ENCODE assay signal across 8 cellular contexts in genomic region chr4:99462875-99463464, GRCh38. TPM values are rescaled to one million over a fixed set of nuclear protein-coding genes. Genes with fewer than 3 reads are reported as not detected.
DNase-seq lines count a peak whose midpoint lies in the region; ATAC-seq and TF ChIP-seq lines count a peak whose summit lies in the region.

No MANE protein-coding gene starts in this region.

- no peak overlapping the region for H3K27ac Mint-ChIP-seq in CD14-positive monocyte
- H3K27ac Mint-ChIP-seq in effector memory CD8-positive, alpha-beta T cell: no peak overlapping the region

- H3K14ac ChIP-seq in mesenchymal stem cell (ENCODE audit: low read length in 2 of 2): no peak overlapping the region

- no peak overlapping the region for H2BK15ac ChIP-seq in mesenchymal stem cell (ENCODE audit: low read depth, poor library complexity, severe bottlenecking)

- H3K23ac ChIP-seq in mesenchymal stem cell (ENCODE audit: low read length in 2 of 2): no peak overlapping the region

- no peaks in the 10 kb centered on the region for H3K36me3 Mint-ChIP-seq in CD14-positive monocyte
- no peaks in the 10 kb centered on the region for H3K36me3 Mint-ChIP-seq in effector memory CD8-positive, alpha-beta T cell (ENCODE audit: insufficient read depth)

- H3K4me3 ChIP-seq in mesenchymal stem cell (ENCODE audit: insufficient read depth in 1 of 2, low read depth in 1 of 2, low read length in 2 of 2): no peak overlapping the region

- H3K4me3 Mint-ChIP-seq in CD14-positive monocyte: no peak overlapping the region
- H3K4me3 Mint-ChIP-seq in effector memory CD8-positive, alpha-beta T cell: no peak overlapping the region

- no peak overlapping the region for H2BK12ac ChIP-seq in mesenchymal stem cell (ENCODE audit: low read length in 2 of 2)

- no peaks in the 10 kb centered on the region for H3K9me3 ChIP-seq in mesenchymal stem cell (ENCODE audit: control insufficient read depth, low read length)

- no peak overlapping the region for H2AFZ ChIP-seq in mesenchymal stem cell (ENCODE audit: low read depth, low read length)

- peak; percentile 97 for ATAC-seq in GM18867 (IDR thresholded peaks at IDR 0.05; ENCODE audit: unreplicated experiment)
- ATAC-seq in HG03060 (IDR thresholded peaks at IDR 0.05; ENCODE audit: low read depth, unreplicated experiment): peak; percentile 80
- ATAC-seq in effector memory CD8-positive, alpha-beta T cell (replicated peaks): peak; percentile 72

- no peaks in the 10 kb centered on the region for H3K27me3 ChIP-seq in mesenchymal stem cell (ENCODE audit: control insufficient read depth in 1 of 2, insufficient read depth in 1 of 2, low read length in 2 of 2)

- whole genome bisulfite sequencing in mesenchymal stem cell: 0% methylated on average over 1 of the region's 4 CpGs

- H2BK5ac ChIP-seq in mesenchymal stem cell (ENCODE audit: low read depth, low read length, poor library complexity, severe bottlenecking): no peak overlapping the region

- DNase-seq in CD14-positive monocyte (ENCODE audit: low spot score) (no peak), NCI-H2227 (lab: John Stamatoyannopoulos, UW; ENCODE audit: unreplicated experiment) (peak; percentile 68), mesenchymal stem cell (peak; percentile 64)
- DNase-seq in activated CD4-positive, alpha-beta T cell treated with anti-CD3 and anti-CD28 coated beads, Interleukin-2, amount 50 U/mL, for 4 hours: peak; percentile 25
- peak; percentile 18 to 35 (median 24) for DNase-seq in effector memory CD8-positive, alpha-beta T cell
- peak; percentile 1 to 54 (median 17) for DNase-seq in stimulated activated naive CD4-positive, alpha-beta T cell (lab: John Stamatoyannopoulos, UW)

- intact Hi-C loops in CD14-positive monocyte (cut with micrococcal nuclease): no loop called here

- no peak overlapping the region for H4K91ac ChIP-seq in mesenchymal stem cell (ENCODE audit: low read length)

- peaks cover 4 to 7% (median 4%) of the 10 kb centered on the region in 3 donors for H3K27me3 Mint-ChIP-seq in CD14-positive monocyte (ENCODE audit: low read depth in 3 of 3)
- H3K27me3 Mint-ChIP-seq in effector memory CD8-positive, alpha-beta T cell: peaks cover 27 to 46% of the 10 kb centered on the region in 2 donors

- no peak overlapping the region for H3K9ac ChIP-seq in mesenchymal stem cell (ENCODE audit: low read length)

- H3K4me1 ChIP-seq in mesenchymal stem cell (ENCODE audit: control insufficient read depth, insufficient read depth, low read depth, low read length): peaks cover 4% of the 10 kb centered on the region

- no peaks in the 10 kb centered on the region for H3K36me3 ChIP-seq in mesenchymal stem cell (ENCODE audit: control insufficient read depth in 1 of 2, insufficient read depth in 2 of 2, low read depth in 1 of 2, low read length in 2 of 2)

- H2BK120ac ChIP-seq in mesenchymal stem cell (ENCODE audit: low read depth, low read length): no peak overlapping the region

- no peaks in the 10 kb centered on the region for H3K4me1 Mint-ChIP-seq in CD14-positive monocyte
- H3K4me1 Mint-ChIP-seq in effector memory CD8-positive, alpha-beta T cell (ENCODE audit: low read depth in 2 of 2): no peaks in the 10 kb centered on the region

- no peak overlapping the region for H3K4ac ChIP-seq in mesenchymal stem cell (ENCODE audit: low read depth in 1 of 2, low read length in 2 of 2)

- no peaks in the 10 kb centered on the region for H3K9me3 Mint-ChIP-seq in CD14-positive monocyte
- H3K9me3 Mint-ChIP-seq in effector memory CD8-positive, alpha-beta T cell: no peaks in the 10 kb centered on the region

- peak; percentile 71 for TF ChIP-seq CTCF in CD14-positive monocyte (IDR thresholded peaks at IDR 0.05)

- H4K8ac ChIP-seq in mesenchymal stem cell (ENCODE audit: low read length): no peak overlapping the region

- H3K18ac ChIP-seq in mesenchymal stem cell (ENCODE audit: low read depth in 1 of 2, low read length in 2 of 2): no peak overlapping the region

- H3K27ac ChIP-seq in mesenchymal stem cell (ENCODE audit: low read length, poor library complexity, severe bottlenecking): no peak overlapping the region

- no peaks in the 10 kb centered on the region for H3K79me1 ChIP-seq in mesenchymal stem cell (replicated peaks; ENCODE audit: low read length, poor library complexity, severe bottlenecking)

- no peak overlapping the region for H2AK5ac ChIP-seq in mesenchymal stem cell (ENCODE audit: low read length, severe bottlenecking)

- H3K4me2 ChIP-seq in mesenchymal stem cell (ENCODE audit: low read length, poor library complexity, severe bottlenecking): no peak overlapping the region

RNA-seq across cellular contexts. Expression of gene ADH7, which starts 27.8 kb away (rescaled TPM):
- polyA plus RNA-seq in CD14-positive monocyte: not detected
- not detected for polyA plus RNA-seq in mesenchymal stem cell (2013, experiment 1 of 2)
- not detected for polyA plus RNA-seq in mesenchymal stem cell (2013, experiment 2 of 2)

RNA-seq across cellular contexts. Expression of gene C4orf17, which starts 47.9 kb away (rescaled TPM):
- polyA plus RNA-seq in CD14-positive monocyte: not detected
- not detected for polyA plus RNA-seq in mesenchymal stem cell (2013, experiment 1 of 2)
- polyA plus RNA-seq in mesenchymal stem cell (2013, experiment 2 of 2): not detected
